2 cellular contexts compared by ENCODE assay signal in genomic region chr7:158534134-158534515, GRCh38. TPM values are rescaled to one million over a fixed set of nuclear protein-coding genes. Genes with fewer than 3 reads are reported as not detected.
"Had no signal": no experiment of that assay in that cellular context is flagged by ENCODE, and none has a peak within 500 bp of the region (broad histone marks: within the 10 kb centered on the region; RNA-seq: fewer than 3 reads in every experiment).

No MANE protein-coding gene starts in this region.

RNA-seq across cellular contexts. Expression of gene PTPRN2, which starts 53.5 kb away (rescaled TPM):
- polyA plus RNA-seq: keratinocyte, mammary epithelial cell had no signal
